ENCODE assay signal across 11 cellular contexts in genomic region chr17:78805301-78805700, GRCh38. TPM values are rescaled to one million over a fixed set of nuclear protein-coding genes. Genes with fewer than 3 reads are reported as not detected.
A peak's percentile ranks its signal among the peaks of the same experiment; 100 is the strongest.
DNase-seq lines count a peak whose midpoint lies in the region; ATAC-seq, FAIRE-seq and TF ChIP-seq lines count a peak whose summit lies in the region.
"Had no signal": no experiment of that assay in that cellular context is flagged by ENCODE, and none has a peak within 500 bp of the region (broad histone marks: within the 10 kb centered on the region; RNA-seq: fewer than 3 reads in every experiment).

No MANE protein-coding gene starts in this region.

- peak overlapping the region in 1 of 2 donors; percentile 9 for H3K4me3 ChIP-seq in CD4-positive, alpha-beta memory T cell (ENCODE audit: low read length in 2 of 2)
- no peak overlapping the region for H3K4me3 ChIP-seq in endothelial cell of umbilical vein (replicated peaks in 1 of 3; ENCODE audit: insufficient read depth in 1 of 3, low read depth in 1 of 3, low read length in 3 of 3)
- H3K4me3 ChIP-seq: BLaER1 had no signal

- POLR2A ChIA-PET in CD4-positive, alpha-beta memory T cell (lab: Charles Lee; ENCODE audit: partially characterized antibody): interaction anchor here (0.5 to 9.0 kb wide), 21 partner anchors 8 to 95 kb away, joined by 3 to 81 read pairs (median 4); partner anchors contain the start of genes CYTH1 and USP36
- POLR2A ChIA-PET in activated CD8-positive, alpha-beta T cell treated with anti-CD3 and anti-CD28 coated beads for 36 hours (lab: Charles Lee): interaction anchor here (0.6 to 3.4 kb wide), 8 partner anchors 15 to 823 kb away, joined by 3 to 18 read pairs (median 4); partner anchors contain the start of gene USP36
- POLR2A ChIA-PET in endothelial cell of umbilical vein (lab: Charles Lee): interaction anchor here (1.3 kb wide), 1 partner anchor 14 kb away, joined by 5 read pairs; no protein-coding TSS in a partner anchor

- no peak overlapping the region for H3K4me2 ChIP-seq in endothelial cell of umbilical vein (ENCODE audit: insufficient read depth, low read length)

- peak; percentile 91 for ATAC-seq in activated CD8-positive, alpha-beta T cell treated with anti-CD3 and anti-CD28 coated beads for 36 hours
- ATAC-seq in GM18861 (IDR thresholded peaks at IDR 0.05; ENCODE audit: unreplicated experiment) (no peak), GM18907 (IDR thresholded peaks at IDR 0.05; ENCODE audit: unreplicated experiment) (no peak)

- peaks cover 49% of the 10 kb centered on the region for H3K4me1 ChIP-seq in CD4-positive, alpha-beta memory T cell (ENCODE audit: insufficient read depth, low read length)
- H3K4me1 ChIP-seq in endothelial cell of umbilical vein (ENCODE audit: control insufficient read depth, extremely low read depth, insufficient read depth, low read length): peaks cover 8% of the 10 kb centered on the region

- peak; percentile 62 to 91 (median 73) for DNase-seq in CD4-positive, alpha-beta memory T cell
- peak; percentile 85 for DNase-seq in activated CD8-positive, alpha-beta T cell treated with anti-CD3 and anti-CD28 coated beads for 36 hours
- DNase-seq in endothelial cell of umbilical vein (ENCODE audit: low read depth, low spot score): no peak
- peak; percentile 63 for DNase-seq in stimulated activated CD4-positive, alpha-beta T cell treated with anti-CD3 and anti-CD28 coated beads, Interleukin-4, amount 100 ng/mL, for 1 hour
- no peak for DNase-seq in NCI-H2107 treated with DMSO at 0.1 percent for 48 hours (lab: John Stamatoyannopoulos, UW; ENCODE audit: unreplicated experiment)
- DNase-seq in iPS-NIHi7 (ENCODE audit: extremely low spot score): no peak
- DNase-seq: islet precursor cell, NCI-H1048 had no signal

- peaks cover 52 to 85% of the 10 kb centered on the region in 2 donors for H3K36me3 Mint-ChIP-seq in CD4-positive, alpha-beta memory T cell
- H3K36me3 Mint-ChIP-seq in activated CD8-positive, alpha-beta T cell treated with anti-CD3 and anti-CD28 coated beads for 36 hours (ENCODE audit: low read depth): peaks cover 62% of the 10 kb centered on the region

- peaks cover 0 to 2% (median 0%) of the 10 kb centered on the region in 8 donors for H3K9me3 Mint-ChIP-seq in CD4-positive, alpha-beta memory T cell
- no peaks in the 10 kb centered on the region for H3K9me3 Mint-ChIP-seq in activated CD8-positive, alpha-beta T cell treated with anti-CD3 and anti-CD28 coated beads for 36 hours

- no peaks in the 10 kb centered on the region for H3K9me3 ChIP-seq in CD4-positive, alpha-beta memory T cell (ENCODE audit: control insufficient read depth in 1 of 2, low read length in 2 of 2)
- H3K9me3 ChIP-seq in endothelial cell of umbilical vein (replicated peaks; ENCODE audit: control insufficient read depth, insufficient read depth, low read length): no peaks in the 10 kb centered on the region
- H3K9me3 ChIP-seq: BLaER1 had no signal

- peak overlapping the region; percentile 55 to 83 (median 74) for H3K4me3 Mint-ChIP-seq in CD4-positive, alpha-beta memory T cell
- H3K4me3 Mint-ChIP-seq in activated CD8-positive, alpha-beta T cell treated with anti-CD3 and anti-CD28 coated beads for 36 hours: no peak overlapping the region

- no TSS peak for BruUV-seq in endothelial cell of umbilical vein (replicated peaks; lab: Mats Ljungman, UMichigan)

- dilution Hi-C loops in endothelial cell of umbilical vein (cut with MboI; ENCODE audit: extremely low pct_ligation_motif_present, low sequenced_read_pairs): no loop called here

- no peaks in the 10 kb centered on the region for H3K27me3 ChIP-seq in CD4-positive, alpha-beta memory T cell (ENCODE audit: insufficient read depth, low read length)
- no peaks in the 10 kb centered on the region for H3K27me3 ChIP-seq in endothelial cell of umbilical vein (ENCODE audit: control insufficient read depth in 2 of 2, insufficient read depth in 2 of 2, low read length in 2 of 2)
- H3K27me3 ChIP-seq: BLaER1 had no signal

- intact Hi-C loops in CD4-positive, alpha-beta memory T cell (cut with micrococcal nuclease): loop anchor here (1.0 to 5.0 kb wide), 3 partner anchors 12 to 37 kb away; partner anchors contain the start of genes CYTH1 and USP36
- intact Hi-C loops in activated CD8-positive, alpha-beta T cell treated with anti-CD3 and anti-CD28 coated beads for 36 hours (cut with micrococcal nuclease): loop anchor here (5.0 kb wide), 1 partner anchor 37 kb away; the partner anchor contains the start of gene USP36
- intact Hi-C loops in endothelial cell of umbilical vein (cut with micrococcal nuclease): no loop called here

- no peaks in the 10 kb centered on the region for H3K27me3 Mint-ChIP-seq in CD4-positive, alpha-beta memory T cell
- H3K27me3 Mint-ChIP-seq in activated CD8-positive, alpha-beta T cell treated with anti-CD3 and anti-CD28 coated beads for 36 hours: no peaks in the 10 kb centered on the region

- TF ChIP-seq POLR2A in endothelial cell of umbilical vein (IDR thresholded peaks at IDR 0.05; ENCODE audit: low read depth, low read length): no peak

- H3K4me1 Mint-ChIP-seq in CD4-positive, alpha-beta memory T cell: peaks cover 40 to 63% (median 55%) of the 10 kb centered on the region in 4 donors
- H3K4me1 Mint-ChIP-seq in activated CD8-positive, alpha-beta T cell treated with anti-CD3 and anti-CD28 coated beads for 36 hours (ENCODE audit: low read depth): peaks cover 43% of the 10 kb centered on the region

- H3K27ac Mint-ChIP-seq in CD4-positive, alpha-beta memory T cell: peak overlapping the region; percentile 87 to 99 (median 97)
- peak overlapping the region; percentile 86 for H3K27ac Mint-ChIP-seq in activated CD8-positive, alpha-beta T cell treated with anti-CD3 and anti-CD28 coated beads for 36 hours

- no peak overlapping the region for H2AFZ ChIP-seq in endothelial cell of umbilical vein (ENCODE audit: low read depth, low read length)

- TF ChIP-seq CTCF in activated CD8-positive, alpha-beta T cell treated with anti-CD3 and anti-CD28 coated beads for 36 hours (IDR thresholded peaks at IDR 0.05): no peak
- TF ChIP-seq CTCF in endothelial cell of umbilical vein (IDR thresholded peaks at IDR 0.05; ENCODE audit: extremely low read depth in 1 of 2, insufficient read depth in 1 of 2, low read depth in 1 of 2, low read length in 2 of 2): no peak

- peak overlapping the region; percentile 57 for H3K27ac ChIP-seq in CD4-positive, alpha-beta memory T cell (ENCODE audit: low read depth, low read length)
- H3K27ac ChIP-seq in endothelial cell of umbilical vein (ENCODE audit: insufficient read depth, low read depth, low read length): peak overlapping the region; percentile 1
- H3K27ac ChIP-seq: BLaER1 had no signal

- H3K9ac ChIP-seq in endothelial cell of umbilical vein (replicated peaks; ENCODE audit: extremely low read depth, insufficient read depth, low read length): no peak overlapping the region
- H3K9ac ChIP-seq: BLaER1 had no signal

- no peaks in the 10 kb centered on the region for H3K79me2 ChIP-seq in endothelial cell of umbilical vein (ENCODE audit: control insufficient read depth, insufficient read depth, low read length)

- FAIRE-seq in endothelial cell of umbilical vein (lab: Jason Lieb, UNC): peak; percentile 31

- H3K9me1 ChIP-seq in endothelial cell of umbilical vein (replicated peaks; ENCODE audit: control insufficient read depth, extremely low read depth, insufficient read depth, low read length): no peaks in the 10 kb centered on the region

- H4K20me1 ChIP-seq in endothelial cell of umbilical vein (replicated peaks; ENCODE audit: control insufficient read depth, extremely low read depth, insufficient read depth, low read length): no peaks in the 10 kb centered on the region

- peaks cover 59% of the 10 kb centered on the region for H3K36me3 ChIP-seq in CD4-positive, alpha-beta memory T cell (ENCODE audit: insufficient read depth, low read length)
- peaks cover 16 to 31% of the 10 kb centered on the region in 2 experiments for H3K36me3 ChIP-seq in endothelial cell of umbilical vein (ENCODE audit: control insufficient read depth in 2 of 2, extremely low read depth in 1 of 2, insufficient read depth in 2 of 2, low read length in 2 of 2)

- CTCF ChIA-PET in CD4-positive, alpha-beta memory T cell (lab: Charles Lee; ENCODE audit: partially characterized antibody): interaction anchor here (1.1 to 1.9 kb wide), 8 partner anchors 10 to 61 kb away, joined by 3 to 8 read pairs (median 4); no protein-coding TSS in a partner anchor
- CTCF ChIA-PET in activated CD8-positive, alpha-beta T cell treated with anti-CD3 and anti-CD28 coated beads for 36 hours (lab: Charles Lee): interaction anchor here (0.7 to 3.2 kb wide), 5 partner anchors 14 to 96 kb away, joined by 3 to 16 read pairs (median 4); no protein-coding TSS in a partner anchor
- CTCF ChIA-PET in endothelial cell of umbilical vein (lab: Charles Lee): interaction anchor here (1.2 to 1.4 kb wide), 4 partner anchors 14 to 308 kb away, joined by 3 to 4 read pairs (median 4); no protein-coding TSS in a partner anchor

TF ChIP-seq in endothelial cell of umbilical vein, 7 proteins besides CTCF, POLR2A, EP300 and RAD21 (continues in another document):
- TF ChIP-seq MYC (IDR thresholded peaks at IDR 0.05; ENCODE audit: low read depth, low read length): no peak

RNA-seq across cellular contexts. Expression of gene CYTH1, which starts 23.2 kb away (rescaled TPM):
- total RNA-seq in CD4-positive, alpha-beta memory T cell: 100 to 1,000 TPM; 380 to 390 TPM
- polyA plus RNA-seq in CD4-positive, alpha-beta memory T cell: 100 to 1,000 TPM; 271 to 370 TPM
- 10 to 100 TPM; 95.1 to 96.0 TPM for total RNA-seq in activated CD8-positive, alpha-beta T cell treated with anti-CD3 and anti-CD28 coated beads for 36 hours
- 49.9 and 54.2 TPM in 2 replicates for total RNA-seq in endothelial cell of umbilical vein
- 34.5 and 35.9 TPM in 2 replicates for polyA plus RNA-seq in endothelial cell of umbilical vein
- polyA plus RNA-seq in endothelial cell of umbilical vein (2011; cell fraction: cytosol; rRNA removed): 25.4 and 26.5 TPM in 2 replicates
- 185 and 215 TPM in 2 replicates for polyA plus RNA-seq in endothelial cell of umbilical vein (2011; cell fraction: nucleus; rRNA removed)
- 37.3 and 37.4 TPM in 2 replicates for polyA plus RNA-seq in endothelial cell of umbilical vein (2012)
- polyA minus RNA-seq in endothelial cell of umbilical vein: 57.1 and 60.9 TPM in 2 replicates
- 3.9 TPM for polyA minus RNA-seq in endothelial cell of umbilical vein (2011; cell fraction: cytosol; rRNA and poly(A)+ RNA removed)
- polyA minus RNA-seq in endothelial cell of umbilical vein (2011; cell fraction: nucleus; rRNA and poly(A)+ RNA removed): 50.5 and 74.1 TPM in 2 replicates

RNA-seq across cellular contexts. Expression of gene USP36, which starts 35.3 kb away (rescaled TPM):
- total RNA-seq in CD4-positive, alpha-beta memory T cell: 100 to 1,000 TPM; 181 to 183 TPM
- polyA plus RNA-seq in CD4-positive, alpha-beta memory T cell: 10 to 100 TPM; 35.4 to 55.1 TPM
- 10 to 100 TPM; 86.3 to 93.2 TPM for total RNA-seq in activated CD8-positive, alpha-beta T cell treated with anti-CD3 and anti-CD28 coated beads for 36 hours
- total RNA-seq in endothelial cell of umbilical vein: 46.6 and 49.8 TPM in 2 replicates
- 20.6 and 29.8 TPM in 2 replicates for polyA plus RNA-seq in endothelial cell of umbilical vein
- polyA plus RNA-seq in endothelial cell of umbilical vein (2011; cell fraction: cytosol; rRNA removed): 16.2 TPM in 2 replicates
- polyA plus RNA-seq in endothelial cell of umbilical vein (2011; cell fraction: nucleus; rRNA removed): 99.4 and 100 TPM in 2 replicates
- 37.7 and 49.1 TPM in 2 replicates for polyA plus RNA-seq in endothelial cell of umbilical vein (2012)
- polyA minus RNA-seq in endothelial cell of umbilical vein: 35.2 and 39.6 TPM in 2 replicates
- polyA minus RNA-seq in endothelial cell of umbilical vein (2011; cell fraction: cytosol; rRNA and poly(A)+ RNA removed): 23.9 TPM
- polyA minus RNA-seq in endothelial cell of umbilical vein (2011; cell fraction: nucleus; rRNA and poly(A)+ RNA removed): 41.5 and 45.4 TPM in 2 replicates

Comparison
In these comparisons a context has a peak if more than half of its experiments do, and no peak if none do; other contexts are left out.
1. DNase-seq: peak in CD4-positive, alpha-beta memory T cell (5 of 5), activated CD8-positive, alpha-beta T cell treated with anti-CD3 and anti-CD28 coated beads for 36 hours (single experiment) and stimulated activated CD4-positive, alpha-beta T cell treated with anti-CD3 and anti-CD28 coated beads, Interleukin-4, amount 100 ng/mL, for 1 hour (single experiment); none in endothelial cell of umbilical vein (single experiment), NCI-H2107 treated with DMSO at 0.1 percent for 48 hours (single experiment) and iPS-NIHi7 (single experiment).